ENCODE assay signal across 7 cellular contexts in the genomic region with DNA sequence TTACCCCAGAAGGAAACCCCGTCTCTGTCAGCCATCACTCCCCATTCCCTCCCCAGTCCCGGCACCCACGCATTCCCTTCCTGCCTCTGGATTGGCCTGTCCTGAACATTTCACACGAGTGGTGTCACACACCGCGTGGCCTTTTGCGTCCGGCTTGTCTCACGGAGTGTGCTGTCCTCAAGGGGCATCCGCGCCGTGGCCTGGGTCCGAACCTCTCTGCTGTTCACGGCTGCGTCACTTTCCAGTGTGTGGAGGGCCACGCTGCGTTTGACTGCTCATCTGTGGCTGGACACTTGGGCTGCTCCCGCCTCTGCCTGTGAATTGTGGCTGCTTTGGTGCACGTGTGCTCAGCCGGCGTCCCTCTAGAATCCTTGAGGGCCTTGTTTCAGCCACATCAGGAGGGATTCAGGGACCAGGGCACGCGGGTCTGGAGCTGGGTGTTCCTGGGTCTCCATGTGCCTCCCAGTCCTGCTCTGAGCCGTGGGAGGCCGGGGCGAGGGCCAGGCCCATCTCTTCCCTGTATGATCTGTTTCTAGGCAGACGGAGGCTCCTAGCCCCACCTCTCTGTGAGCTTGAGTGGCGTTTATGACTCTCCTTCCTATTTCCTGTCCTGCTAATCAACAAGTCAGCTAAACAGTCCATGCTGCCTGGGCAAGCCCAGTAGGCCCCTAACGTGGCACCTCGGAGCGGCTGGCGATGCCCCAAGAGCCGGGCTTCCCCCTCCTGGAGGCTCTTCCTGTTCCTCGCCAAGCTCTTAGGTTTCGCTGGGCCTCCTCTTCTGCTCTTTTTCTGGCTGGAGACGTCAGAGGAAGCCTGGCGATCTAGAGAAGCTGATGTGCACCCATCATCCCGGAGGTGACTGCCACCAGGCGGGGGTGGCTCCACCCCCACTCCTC. TPM values are rescaled to one million over a fixed set of nuclear protein-coding genes. Genes with fewer than 3 reads are reported as not detected.
DNase-seq lines count a peak whose midpoint lies in the region; ATAC-seq and TF ChIP-seq lines count a peak whose summit lies in the region.

No MANE protein-coding gene starts in this region.

- no peak overlapping the region for H3K4me3 ChIP-seq in liver (ENCODE audit: low read depth in 1 of 3, low read length in 3 of 3)

- H3K9me3 ChIP-seq in liver (ENCODE audit: control insufficient read depth in 4 of 4, low read length in 3 of 4), result no peaks in the 10 kb centered on the region

- no peaks in the 10 kb centered on the region for H3K9me3 Mint-ChIP-seq in central memory CD8-positive, alpha-beta T cell
- H3K9me3 Mint-ChIP-seq in stimulated activated memory B cell treated with anti-CD40 and anti-IgM and Interleukin-4, amounts not matched to agents 10 μg/mL and 1 μg/mL and 100 μg/mL, for 72 hours, result no peaks in the 10 kb centered on the region

- peak overlapping the region; percentile 12 to 62 for H3K9ac ChIP-seq in liver (ENCODE audit: low read depth in 1 of 2, low read length in 2 of 2)

- DNase-seq in HCEC 1CT (peak; percentile 78), T-helper 1 cell (peak in 3 of 5 donors; percentile 49 to 81 (median 50)), NCI-H82 treated with DMSO at 0.1 percent for 48 hours (lab: John Stamatoyannopoulos, UW; ENCODE audit: unreplicated experiment) (no peak)
- no peak for DNase-seq in central memory CD8-positive, alpha-beta T cell (ENCODE audit: low spot score in 2 of 2)

- H3K27ac Mint-ChIP-seq in central memory CD8-positive, alpha-beta T cell (ENCODE audit: low read depth), result peak overlapping the region; percentile 73
- H3K27ac Mint-ChIP-seq in stimulated activated memory B cell treated with anti-CD40 and anti-IgM and Interleukin-4, amounts not matched to agents 10 μg/mL and 1 μg/mL and 100 μg/mL, for 72 hours, result peak overlapping the region; percentile 91

- H3K4me3 Mint-ChIP-seq in central memory CD8-positive, alpha-beta T cell, result peak overlapping the region; percentile 59
- peak overlapping the region; percentile 71 for H3K4me3 Mint-ChIP-seq in stimulated activated memory B cell treated with anti-CD40 and anti-IgM and Interleukin-4, amounts not matched to agents 10 μg/mL and 1 μg/mL and 100 μg/mL, for 72 hours

- no peaks in the 10 kb centered on the region for H3K27me3 Mint-ChIP-seq in central memory CD8-positive, alpha-beta T cell
- no peaks in the 10 kb centered on the region for H3K27me3 Mint-ChIP-seq in stimulated activated memory B cell treated with anti-CD40 and anti-IgM and Interleukin-4, amounts not matched to agents 10 μg/mL and 1 μg/mL and 100 μg/mL, for 72 hours

- peaks cover 18 to 51% (median 42%) of the 10 kb centered on the region in 4 donors for H3K4me1 ChIP-seq in liver (ENCODE audit: control insufficient read depth in 4 of 4, insufficient read depth in 4 of 4, low read length in 3 of 4)

- WGBS in liver, result 70% methylated on average over 39 of the region's 39 CpGs

- peaks cover 17% of the 10 kb centered on the region for H3K4me1 Mint-ChIP-seq in central memory CD8-positive, alpha-beta T cell
- peaks cover 28% of the 10 kb centered on the region for H3K4me1 Mint-ChIP-seq in stimulated activated memory B cell treated with anti-CD40 and anti-IgM and Interleukin-4, amounts not matched to agents 10 μg/mL and 1 μg/mL and 100 μg/mL, for 72 hours

- no peak for TF ChIP-seq CTCF in liver (IDR thresholded peaks at IDR 0.05; ENCODE audit: low read depth, low read length, missing input control)

- H3K27ac ChIP-seq in liver (ENCODE audit: low read depth in 1 of 2, low read length in 2 of 2), result peak overlapping the region; percentile 79 to 92

- no peaks in the 10 kb centered on the region for H3K27me3 ChIP-seq in liver (ENCODE audit: control insufficient read depth in 4 of 4, insufficient read depth in 4 of 4, low read length in 3 of 4)

- H3K36me3 Mint-ChIP-seq in central memory CD8-positive, alpha-beta T cell (ENCODE audit: insufficient read depth), result peaks cover 10% of the 10 kb centered on the region
- H3K36me3 Mint-ChIP-seq in stimulated activated memory B cell treated with anti-CD40 and anti-IgM and Interleukin-4, amounts not matched to agents 10 μg/mL and 1 μg/mL and 100 μg/mL, for 72 hours, result peaks cover 13% of the 10 kb centered on the region

- H3K36me3 ChIP-seq in liver (ENCODE audit: control insufficient read depth in 4 of 4, insufficient read depth in 3 of 4, low read depth in 1 of 4, low read length in 3 of 4), result peaks cover 0 to 2% (median 0%) of the 10 kb centered on the region in 4 donors

- ATAC-seq in central memory CD8-positive, alpha-beta T cell (replicated peaks; ENCODE audit: extremely low read depth, poor library complexity, severe bottlenecking), result peak; percentile 70
- ATAC-seq in stimulated activated memory B cell treated with anti-CD40 and anti-IgM and Interleukin-4, amounts not matched to agents 10 μg/mL and 1 μg/mL and 100 μg/mL, for 72 hours, result peak; percentile 86
- ATAC-seq in GM19328 (IDR thresholded peaks at IDR 0.05; ENCODE audit: unreplicated experiment), result no peak

- no peak for TF ChIP-seq RAD21 in liver (IDR thresholded peaks at IDR 0.05)

TF ChIP-seq in liver, 16 proteins besides CTCF, POLR2A, EP300 and RAD21:
- TF ChIP-seq NR2F2 (IDR thresholded peaks at IDR 0.05) (no peak), SP1 (IDR thresholded peaks at IDR 0.05) (peak; percentile 11)
TF ChIP-seq in liver: peak in this region for 1.

RNA-seq across cellular contexts. Expression of a gene that starts 8.1 kb away (rescaled TPM):
- 100 to 1,000 TPM in 1 of 2 donors, 10 to 100 TPM in 1; 40.6 to 126 TPM for total RNA-seq in liver
- 10 to 100 TPM in 1 of 2 donors, 1 to 10 TPM in 1; 3.0 to 30.3 TPM for polyA plus RNA-seq in liver

RNA-seq across cellular contexts. Expression of a gene that starts 24.2 kb away (rescaled TPM):
- total RNA-seq in liver, result under 1 TPM; 0.05 to 0.25 TPM
- polyA plus RNA-seq in liver, result under 1 TPM in 1 of 2 donors, not detected in 1; 0.06 TPM

RNA-seq across cellular contexts. Expression of a gene that starts 27.9 kb away (rescaled TPM):
- total RNA-seq in liver, result 10 to 100 TPM; 20.2 to 44.5 TPM
- 100 to 1,000 TPM; 246 to 315 TPM for polyA plus RNA-seq in liver

RNA-seq across cellular contexts. Expression of a gene that starts 34.7 kb away (rescaled TPM):
- total RNA-seq in liver, result 10 to 100 TPM in 1 of 2 donors, 1 to 10 TPM in 1; 9.1 to 22.9 TPM
- polyA plus RNA-seq in liver, result 10 to 100 TPM in 1 of 2 donors, 1 to 10 TPM in 1; 2.9 to 14.6 TPM

RNA-seq across cellular contexts. Expression of a gene that starts 39.6 kb away (rescaled TPM):
- 10 to 100 TPM; 11.0 to 25.0 TPM for total RNA-seq in liver
- 10 to 100 TPM in 1 of 2 donors, 1 to 10 TPM in 1; 2.2 to 19.1 TPM for polyA plus RNA-seq in liver

Comparison
In these comparisons a context has a peak if more than half of its experiments do, and no peak if none do; other contexts are left out.
1. DNase-seq: peak in HCEC 1CT (single experiment) and T-helper 1 cell (3 of 5); none in central memory CD8-positive, alpha-beta T cell (0 of 2) and NCI-H82 treated with DMSO at 0.1 percent for 48 hours (single experiment).